29 cellular contexts compared by ENCODE assay signal in genomic region chr11:7606496-7606895, GRCh38.
DNase-seq lines count a peak whose midpoint lies in the region; ATAC-seq, FAIRE-seq and TF ChIP-seq lines count a peak whose summit lies in the region.
"Had no signal": no experiment of that assay in that cellular context is flagged by ENCODE, and none has a peak within 500 bp of the region (broad histone marks: within the 10 kb centered on the region; RNA-seq: fewer than 3 reads in every experiment).

No MANE protein-coding gene starts in this region.

- intact Hi-C loops in lower lobe of right lung (cut with DNase I) (no loop called here), stomach (cut with DNase I; ENCODE audit: low total_unique reads) (no loop called here)

- H3K9me3 ChIP-seq in lower lobe of right lung (no peaks in the 10 kb centered on the region), stomach (no peaks in the 10 kb centered on the region)
- H3K9me3 ChIP-seq: ascending aorta; BLaER1 treated with 17β-estradiol and CSF1 and Interleukin-3, amounts not matched to agents 10 nM and 100 nM; psoas muscle had no signal

- no peak for ATAC-seq in lower lobe of right lung
- no peak for ATAC-seq in stimulated activated effector memory CD8-positive, alpha-beta T cell treated with anti-CD3 and anti-CD28 coated beads, Interleukin-12 subunit alpha, Interleukin-12 subunit beta, amount 100 ng/mL, for 72 hours
- ATAC-seq in HG03439 (IDR thresholded peaks at IDR 0.05; ENCODE audit: unreplicated experiment) = no peak
- ATAC-seq: activated CD4-positive, CD25-positive, alpha-beta regulatory T cell treated with anti-CD3 and anti-CD28 coated beads, Interleukin-2, amount 50 U/mL, for 24 hours; activated CD8-positive, alpha-beta T cell treated with anti-CD3 and anti-CD28 coated beads, Interleukin-2, amount 10 ng/mL, durations not matched to agents 7 days and 5 days; GM23338; psoas muscle had no signal

- no peak overlapping the region for H3K27ac Mint-ChIP-seq in stimulated activated effector memory CD8-positive, alpha-beta T cell treated with anti-CD3 and anti-CD28 coated beads, Interleukin-12 subunit alpha, Interleukin-12 subunit beta, amount 100 ng/mL, for 72 hours
- H3K27ac Mint-ChIP-seq: activated CD8-positive, alpha-beta T cell treated with anti-CD3 and anti-CD28 coated beads, Interleukin-2, amount 10 ng/mL, durations not matched to agents 7 days and 5 days; activated naive CD8-positive, alpha-beta T cell treated with anti-CD3 and anti-CD28 coated beads, Interleukin-2, amount 10 ng/mL, durations not matched to agents 7 days and 5 days; dendritic cell treated with granulocyte-macrophage colony-stimulating factor and Interleukin-4, amounts not matched to agents 40 ng/mL and 50 ng/mL, for 4 days; GM23338 had no signal

- H3K4me1 Mint-ChIP-seq in stimulated activated effector memory CD8-positive, alpha-beta T cell treated with anti-CD3 and anti-CD28 coated beads, Interleukin-12 subunit alpha, Interleukin-12 subunit beta, amount 100 ng/mL, for 72 hours = no peaks in the 10 kb centered on the region
- H3K4me1 Mint-ChIP-seq: activated naive CD8-positive, alpha-beta T cell treated with anti-CD3 and anti-CD28 coated beads, Interleukin-2, amount 10 ng/mL, durations not matched to agents 7 days and 5 days had no signal

- no peak overlapping the region for H3K4me3 Mint-ChIP-seq in stimulated activated effector memory CD8-positive, alpha-beta T cell treated with anti-CD3 and anti-CD28 coated beads, Interleukin-12 subunit alpha, Interleukin-12 subunit beta, amount 100 ng/mL, for 72 hours
- H3K4me3 Mint-ChIP-seq: activated CD8-positive, alpha-beta T cell treated with anti-CD3 and anti-CD28 coated beads, Interleukin-2, amount 10 ng/mL, durations not matched to agents 7 days and 5 days; activated naive CD8-positive, alpha-beta T cell treated with anti-CD3 and anti-CD28 coated beads, Interleukin-2, amount 10 ng/mL, durations not matched to agents 7 days and 5 days; dendritic cell treated with granulocyte-macrophage colony-stimulating factor and Interleukin-4, amounts not matched to agents 40 ng/mL and 50 ng/mL, for 4 days; GM23338 had no signal

- TF ChIP-seq POLR2A in GM12892 (IDR thresholded peaks at IDR 0.05; ENCODE audit: low read depth, low read length) = no peak
- TF ChIP-seq POLR2A in stomach (IDR thresholded peaks at IDR 0.05) = no peak

- no peaks in the 10 kb centered on the region for H3K9me3 Mint-ChIP-seq in stimulated activated effector memory CD8-positive, alpha-beta T cell treated with anti-CD3 and anti-CD28 coated beads, Interleukin-12 subunit alpha, Interleukin-12 subunit beta, amount 100 ng/mL, for 72 hours
- H3K9me3 Mint-ChIP-seq: activated naive CD8-positive, alpha-beta T cell treated with anti-CD3 and anti-CD28 coated beads, Interleukin-2, amount 10 ng/mL, durations not matched to agents 7 days and 5 days; dendritic cell treated with granulocyte-macrophage colony-stimulating factor and Interleukin-4, amounts not matched to agents 40 ng/mL and 50 ng/mL, for 4 days; GM23338 had no signal

- no peaks in the 10 kb centered on the region for H3K36me3 Mint-ChIP-seq in stimulated activated effector memory CD8-positive, alpha-beta T cell treated with anti-CD3 and anti-CD28 coated beads, Interleukin-12 subunit alpha, Interleukin-12 subunit beta, amount 100 ng/mL, for 72 hours

- CTCF ChIA-PET in HEK293T (lab: Yijun Ruan, JAX) = interaction anchor here (0.7 to 1.1 kb wide), 2 partner anchors 31 to 35 kb away, joined by 3 to 8 read pairs; no protein-coding TSS in a partner anchor

- peak; percentile 68 for FAIRE-seq in GM12892 (lab: Jason Lieb, UNC)
- FAIRE-seq: TTC549 had no signal

- H3K27me3 ChIP-seq in lower lobe of right lung (ENCODE audit: low read depth) = no peaks in the 10 kb centered on the region
- H3K27me3 ChIP-seq in stomach = no peaks in the 10 kb centered on the region
- H3K27me3 ChIP-seq: ascending aorta; BLaER1 treated with 17β-estradiol and CSF1 and Interleukin-3, amounts not matched to agents 10 nM and 100 nM had no signal

- POLR2A ChIA-PET in HEK293T (lab: Yijun Ruan, JAX) = no interaction called here

- peak overlapping the region; percentile 68 for H3K27ac ChIP-seq in lower lobe of right lung
- peak overlapping the region; percentile 83 to 91 (median 85) for H3K27ac ChIP-seq in stomach
- H3K27ac ChIP-seq: BLaER1 treated with 17β-estradiol and CSF1 and Interleukin-3, amounts not matched to agents 10 nM and 100 nM; SK-N-MC had no signal

- TF ChIP-seq CTCF in lower lobe of right lung (IDR thresholded peaks at IDR 0.05) (no peak), stomach (IDR thresholded peaks at IDR 0.05) (no peak)

- H3K4me3 ChIP-seq in lower lobe of right lung (no peak overlapping the region), stomach (peak overlapping the region; percentile 22 to 32 (median 28))
- H3K4me3 ChIP-seq: ascending aorta; BLaER1 treated with 17β-estradiol and CSF1 and Interleukin-3, amounts not matched to agents 10 nM and 100 nM; GM23338; psoas muscle; SK-N-MC had no signal

- no peaks in the 10 kb centered on the region for H3K36me3 ChIP-seq in lower lobe of right lung
- peaks cover 0 to 14% (median 12%) of the 10 kb centered on the region in 4 donors for H3K36me3 ChIP-seq in stomach

- DNase-seq in GM12892 (ENCODE audit: insufficient read length) (no peak), dermis blood vessel endothelial cell (peak; percentile 15), lower lobe of right lung (no peak), stomach (no peak), HEK293T (ENCODE audit: extremely low spot score) (no peak), germinal center (ENCODE audit: low spot score) (no peak)
- no peak for DNase-seq in stimulated activated effector memory CD8-positive, alpha-beta T cell treated with anti-CD3 and anti-CD28 coated beads, Interleukin-12 subunit alpha, Interleukin-12 subunit beta, amount 100 ng/mL, for 72 hours (ENCODE audit: low spot score in 2 of 2)
- DNase-seq: ACHN; activated CD8-positive, alpha-beta T cell treated with anti-CD3 and anti-CD28 coated beads, Interleukin-2, amount 10 ng/mL, durations not matched to agents 7 days and 5 days; activated effector memory CD4-positive, alpha-beta T cell treated with anti-CD3 and anti-CD28 coated beads, Interleukin-2, amount 50 U/mL, for 16 hours; activated naive CD8-positive, alpha-beta T cell treated with anti-CD3 and anti-CD28 coated beads, Interleukin-2, amount 10 ng/mL, durations not matched to agents 7 days and 5 days; activated T-cell treated with anti-CD3 and anti-CD28 coated beads for 4 hours; caudate nucleus; COR-L47; DMS79; GF-D8; islet precursor cell; NCI-H1694 treated with DMSO at 0.1 percent for 48 hours; NCI-H2171; NCI-H510A; psoas muscle had no signal

- TF ChIP-seq EP300 in stomach (IDR thresholded peaks at IDR 0.05) = no peak

- no peaks in the 10 kb centered on the region for H3K4me1 ChIP-seq in lower lobe of right lung
- peaks cover 25 to 67% (median 51%) of the 10 kb centered on the region in 4 donors for H3K4me1 ChIP-seq in stomach
- H3K4me1 ChIP-seq: BLaER1 treated with 17β-estradiol and CSF1 and Interleukin-3, amounts not matched to agents 10 nM and 100 nM had no signal

TF ChIP-seq in HEK293T, 16 proteins besides CTCF, POLR2A, EP300 and RAD21:
- TF ChIP-seq SP1 (IDR thresholded peaks at IDR 0.05) (no peak), HDGF (IDR thresholded peaks at IDR 0.05; ENCODE audit: borderline replicate concordance) (no peak), FOXA1 (IDR thresholded peaks at IDR 0.05) (no peak), ARNT (IDR thresholded peaks at IDR 0.05) (no peak), FOXM1 (IDR thresholded peaks at IDR 0.05; ENCODE audit: borderline replicate concordance) (no peak), TARDBP (IDR thresholded peaks at IDR 0.05) (no peak), L3MBTL2 (conservative IDR thresholded peaks at IDR 0.05) (no peak), FOXK2 (IDR thresholded peaks at IDR 0.05) (no peak), NFRKB (IDR thresholded peaks at IDR 0.05) (no peak), ELF4 (IDR thresholded peaks at IDR 0.05) (no peak), ZNF384 (IDR thresholded peaks at IDR 0.05) (no peak), CTBP1 (IDR thresholded peaks at IDR 0.05; ENCODE audit: borderline replicate concordance) (no peak), LEF1 (IDR thresholded peaks at IDR 0.05; ENCODE audit: borderline replicate concordance) (no peak)
